ENCODE assay signal across 29 cellular contexts in the genomic region with DNA sequence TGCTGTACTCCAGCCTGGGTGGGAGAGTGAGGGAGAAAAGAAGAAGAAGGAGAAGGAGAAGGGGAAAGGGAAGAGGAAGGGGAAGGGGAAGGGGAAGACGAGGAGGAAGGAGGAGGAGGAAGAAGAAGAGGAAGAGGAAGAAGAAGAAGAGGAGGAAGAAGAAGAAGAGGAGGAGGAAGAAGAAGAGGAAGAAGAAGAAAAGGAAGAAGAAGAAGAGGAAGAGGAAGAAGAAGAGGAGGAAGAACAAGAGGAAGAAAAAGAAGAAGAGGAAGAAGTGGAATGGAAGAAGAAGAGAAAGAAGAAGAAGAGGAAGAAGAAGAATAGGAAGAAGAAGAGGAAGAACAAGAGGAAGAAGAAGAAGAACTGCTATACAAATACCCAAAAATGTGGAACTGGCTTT.
"Had no signal": no experiment of that assay in that cellular context is flagged by ENCODE, and none has a peak within 500 bp of the region (broad histone marks: within the 10 kb centered on the region; RNA-seq: fewer than 3 reads in every experiment).

No MANE protein-coding gene starts in this region.

- H3K4me1 ChIP-seq: stomach, suprapubic skin, testis, thyroid gland, tibial artery, tibial nerve, transverse colon, upper lobe of left lung, upper lobe of right lung, uterus, vagina had no signal

- DNase-seq: stimulated activated CD4-positive, alpha-beta T cell treated with anti-CD3 and anti-CD28 coated beads, Interleukin-1b, Interleukin-23, amount 100 ng/mL, for 48 hours; stimulated activated CD4-positive, alpha-beta T cell treated with anti-CD3 and anti-CD28 coated beads, Interleukin-2, amount 100 ng/mL, for 24 hours; stimulated activated CD4-positive, alpha-beta T cell treated with anti-CD3 and anti-CD28 coated beads, Interleukin-2, amount 100 ng/mL, for 48 hours; stimulated activated CD4-positive, alpha-beta T cell treated with anti-CD3 and anti-CD28 coated beads, Interleukin-4, amount 100 ng/mL, for 1 hour; stimulated activated CD4-positive, alpha-beta T cell treated with anti-CD3 and anti-CD28 coated beads, Interleukin-4, amount 100 ng/mL, for 24 hours; stimulated activated CD4-positive, alpha-beta T cell treated with anti-CD3 and anti-CD28 coated beads, Interleukin-4, amount 100 ng/mL, for 4 hours; stimulated activated CD8-positive, alpha-beta memory T cell treated with anti-CD3 and anti-CD28 coated beads, Interleukin-4, amount 100 ng/mL, for 48 hours; stimulated activated naive B cell treated with anti-CD40 and anti-IgM and Interleukin-4, amounts not matched to agents 10 μg/mL and 1 μg/mL and 100 μg/mL, for 72 hours; stimulated activated naive CD4-positive, alpha-beta T cell; stimulated activated naive CD4-positive, alpha-beta T cell treated with Interleukin-2 at 50 U/mL for 16 hours; stomach; substantia nigra; testis; thyroid gland; tibial artery; transverse colon; trophoblast cell; upper lobe of left lung; upper lobe of right lung; uterus had no signal

- H3K36me3 ChIP-seq: stomach, suprapubic skin, thoracic aorta, thyroid gland, tibial artery, tibial nerve, transverse colon, upper lobe of left lung, upper lobe of right lung, uterus, vagina had no signal

- ATAC-seq: stimulated activated effector memory CD8-positive, alpha-beta T cell treated with anti-CD3 and anti-CD28 coated beads, Interleukin-12 subunit alpha, Interleukin-12 subunit beta, amount 100 ng/mL, for 72 hours; stimulated activated memory B cell treated with anti-CD40 and anti-IgM and Interleukin-4, amounts not matched to agents 10 μg/mL and 1 μg/mL and 100 μg/mL, for 72 hours; stimulated activated naive B cell treated with anti-CD40 and anti-IgM and Interleukin-4, amounts not matched to agents 10 μg/mL and 1 μg/mL and 100 μg/mL, for 72 hours; upper lobe of right lung had no signal

- H3K4me3 Mint-ChIP-seq: stimulated activated effector memory CD8-positive, alpha-beta T cell treated with anti-CD3 and anti-CD28 coated beads, Interleukin-12 subunit alpha, Interleukin-12 subunit beta, amount 100 ng/mL, for 72 hours; stimulated activated memory B cell treated with anti-CD40 and anti-IgM and Interleukin-4, amounts not matched to agents 10 μg/mL and 1 μg/mL and 100 μg/mL, for 72 hours; stimulated activated naive B cell treated with anti-CD40 and anti-IgM and Interleukin-4, amounts not matched to agents 10 μg/mL and 1 μg/mL and 100 μg/mL, for 72 hours; stimulated activated naive CD8-positive, alpha-beta T cell treated with anti-CD3 and anti-CD28 coated beads, Interleukin-15, Interleukin-2, amounts not matched to agents 100 ng/mL and 50 ng/mL, for 24 hours; type B pancreatic cell had no signal

- H3K4me3 ChIP-seq: stomach, suprapubic skin, testis, thoracic aorta, thyroid gland, tibial artery, tibial nerve, transverse colon, upper lobe of left lung, upper lobe of right lung, uterus, vagina had no signal

- H3K27ac ChIP-seq: stomach, suprapubic skin, testis, thoracic aorta, thyroid gland, tibial artery, tibial nerve, transverse colon, upper lobe of left lung, upper lobe of right lung, uterus, vagina had no signal

- H3K9me3 ChIP-seq: stomach, suprapubic skin, testis, thoracic aorta, thyroid gland, tibial artery, tibial nerve, transverse colon, upper lobe of left lung, upper lobe of right lung, uterus, vagina had no signal

- H3K27ac Mint-ChIP-seq: stimulated activated effector memory CD8-positive, alpha-beta T cell treated with anti-CD3 and anti-CD28 coated beads, Interleukin-12 subunit alpha, Interleukin-12 subunit beta, amount 100 ng/mL, for 72 hours; stimulated activated memory B cell treated with anti-CD40 and anti-IgM and Interleukin-4, amounts not matched to agents 10 μg/mL and 1 μg/mL and 100 μg/mL, for 72 hours; stimulated activated naive B cell treated with anti-CD40 and anti-IgM and Interleukin-4, amounts not matched to agents 10 μg/mL and 1 μg/mL and 100 μg/mL, for 72 hours; stimulated activated naive CD8-positive, alpha-beta T cell treated with anti-CD3 and anti-CD28 coated beads, Interleukin-15, Interleukin-2, amounts not matched to agents 100 ng/mL and 50 ng/mL, for 24 hours; type B pancreatic cell had no signal

- H3K36me3 Mint-ChIP-seq: stimulated activated effector memory CD8-positive, alpha-beta T cell treated with anti-CD3 and anti-CD28 coated beads, Interleukin-12 subunit alpha, Interleukin-12 subunit beta, amount 100 ng/mL, for 72 hours; stimulated activated memory B cell treated with anti-CD40 and anti-IgM and Interleukin-4, amounts not matched to agents 10 μg/mL and 1 μg/mL and 100 μg/mL, for 72 hours; stimulated activated naive B cell treated with anti-CD40 and anti-IgM and Interleukin-4, amounts not matched to agents 10 μg/mL and 1 μg/mL and 100 μg/mL, for 72 hours; type B pancreatic cell had no signal

- H3K9me3 Mint-ChIP-seq: stimulated activated effector memory CD8-positive, alpha-beta T cell treated with anti-CD3 and anti-CD28 coated beads, Interleukin-12 subunit alpha, Interleukin-12 subunit beta, amount 100 ng/mL, for 72 hours; stimulated activated naive CD8-positive, alpha-beta T cell treated with anti-CD3 and anti-CD28 coated beads, Interleukin-15, Interleukin-2, amounts not matched to agents 100 ng/mL and 50 ng/mL, for 24 hours; type B pancreatic cell had no signal

- FAIRE-seq: urothelium cell line had no signal

- H3K27me3 Mint-ChIP-seq: stimulated activated memory B cell treated with anti-CD40 and anti-IgM and Interleukin-4, amounts not matched to agents 10 μg/mL and 1 μg/mL and 100 μg/mL, for 72 hours; stimulated activated naive B cell treated with anti-CD40 and anti-IgM and Interleukin-4, amounts not matched to agents 10 μg/mL and 1 μg/mL and 100 μg/mL, for 72 hours had no signal

- H3K4me1 Mint-ChIP-seq: stimulated activated effector memory CD8-positive, alpha-beta T cell treated with anti-CD3 and anti-CD28 coated beads, Interleukin-12 subunit alpha, Interleukin-12 subunit beta, amount 100 ng/mL, for 72 hours had no signal
